10 cellular contexts compared by ENCODE assay signal in genomic region chr16:31170077-31170476, GRCh38. TPM values are rescaled to one million over a fixed set of nuclear protein-coding genes. Genes with fewer than 3 reads are reported as not detected.
DNase-seq lines count a peak whose midpoint lies in the region; ATAC-seq and TF ChIP-seq lines count a peak whose summit lies in the region.
"Not testable (repeated sequence)": the region's sequence is repeated elsewhere in the genome, so short reads cannot be mapped to it uniquely, and the experiment has no call there.
"Had no signal": no experiment of that assay in that cellular context is flagged by ENCODE, and none has a peak within 500 bp of the region (broad histone marks: within the 10 kb centered on the region; RNA-seq: fewer than 3 reads in every experiment).

No MANE protein-coding gene starts in this region.

- not testable (repeated sequence) for H3K9me3 Mint-ChIP-seq in osteocyte (ENCODE audit: unreplicated experiment)

- not testable (repeated sequence) for H3K4me3 ChIP-seq in H7 (ENCODE audit: insufficient read depth, low read depth, low read length); WERI-Rb-1 (ENCODE audit: low read depth, low read length)

- peak overlapping the region; percentile 32 for H3K27ac Mint-ChIP-seq in osteocyte (ENCODE audit: unreplicated experiment)

- not testable (repeated sequence) for H3K36me3 ChIP-seq in H7 (replicated peaks; ENCODE audit: control insufficient read depth, insufficient read depth, low read length); WERI-Rb-1

- not testable (repeated sequence) for H3K27me3 ChIP-seq in H7 (ENCODE audit: control insufficient read depth, insufficient read depth, low read length); WERI-Rb-1 (ENCODE audit: insufficient read depth, low read depth, severe bottlenecking)

- DNase-seq in H7, result peak; percentile 9
- peak; percentile 59 for DNase-seq in NCI-H146 treated with DMSO at 0.1 percent for 48 hours (lab: John Stamatoyannopoulos, UW; ENCODE audit: unreplicated experiment)
- DNase-seq in NCI-H748 (lab: John Stamatoyannopoulos, UW; ENCODE audit: unreplicated experiment), result peak; percentile 84
- DNase-seq in WERI-Rb-1; Right ventricle myocardium superior; left colon; osteocyte (ENCODE audit: extremely low spot score, unreplicated experiment): not testable (repeated sequence)

- H3K36me3 Mint-ChIP-seq in osteocyte (ENCODE audit: unreplicated experiment), result not testable (repeated sequence)

- not testable (repeated sequence) for TF ChIP-seq CTCF in WERI-Rb-1 (IDR thresholded peaks at IDR 0.05; ENCODE audit: low read depth, low read length); osteocyte (IDR thresholded peaks at IDR 0.05)

- ATAC-seq in Right ventricle myocardium superior (ENCODE audit: poor library complexity) (peak; percentile 94), left colon (peak; percentile 29)

- intact Hi-C loops in Right ventricle myocardium superior (cut with DNase I); left colon (cut with DNase I, micrococcal nuclease): not testable (repeated sequence)

- not testable (repeated sequence) for H3K4me1 Mint-ChIP-seq in osteocyte (ENCODE audit: unreplicated experiment)

- not testable (repeated sequence) for H3K9me3 ChIP-seq in WERI-Rb-1 (ENCODE audit: severe bottlenecking)

- H3K27me3 Mint-ChIP-seq in osteocyte (ENCODE audit: unreplicated experiment), result not testable (repeated sequence)

- peak overlapping the region; percentile 68 for H3K27ac ChIP-seq in WERI-Rb-1

- H3K4me3 Mint-ChIP-seq in osteocyte (ENCODE audit: unreplicated experiment), result not testable (repeated sequence)

RNA-seq across cellular contexts. Expression of gene FUS, which starts 9.9 kb away (rescaled TPM):
- total RNA-seq in H7 (2014; rRNA removed; shearing (Covaris generic)), result 35.3 and 39.8 TPM in 2 replicates
- total RNA-seq in Right ventricle myocardium superior (79.3 TPM), left colon (100 to 1,000 TPM; 158 to 173 TPM), osteocyte (334 and 346 TPM in 2 replicates)

RNA-seq across cellular contexts. Expression of gene PRSS36, which starts 20.2 kb away (rescaled TPM):
- total RNA-seq in H7 (2014; rRNA removed; shearing (Covaris generic)), result 0.59 and 1.1 TPM in 2 replicates
- total RNA-seq in Right ventricle myocardium superior (2.2 TPM), left colon (1 to 10 TPM; 8.1 to 9.7 TPM), osteocyte (0.67 and 0.76 TPM in 2 replicates)

RNA-seq across cellular contexts. Expression of gene PYCARD, which starts 32.5 kb away (rescaled TPM):
- 32.2 and 35.2 TPM in 2 replicates for total RNA-seq in H7 (2014; rRNA removed; shearing (Covaris generic))
- total RNA-seq in Right ventricle myocardium superior (8.2 TPM), left colon (10 to 100 TPM; 83.0 to 93.8 TPM), osteocyte (5.5 and 6.1 TPM in 2 replicates)

RNA-seq across cellular contexts. Expression of gene PRSS8, which starts 34.5 kb away (rescaled TPM):
- total RNA-seq in H7 (2014; rRNA removed; shearing (Covaris generic)), result 57.1 and 65.4 TPM in 2 replicates
- total RNA-seq in Right ventricle myocardium superior (not detected), left colon (100 to 1,000 TPM; 409 to 428 TPM), osteocyte (not detected in 2 replicates)
- total RNA-seq: B cell; CD4-positive, alpha-beta T cell had no signal

RNA-seq across cellular contexts. Expression of gene TRIM72, which starts 43.8 kb away (rescaled TPM):
- total RNA-seq in H7 (2014; rRNA removed; shearing (Covaris generic)), result 0.03 and 0.44 TPM in 2 replicates
- 0.70 TPM for total RNA-seq in Right ventricle myocardium superior
- not detected for total RNA-seq in left colon
- not detected in 2 replicates for total RNA-seq in osteocyte
- total RNA-seq: MCF 10A had no signal
